In genomic region chr3:63905731-63906620, GRCh38 we compare ENCODE assay signal across 24 cellular contexts. TPM values are rescaled to one million over a fixed set of nuclear protein-coding genes. Genes with fewer than 3 reads are reported as not detected.
"Had no signal": no experiment of that assay in that cellular context is flagged by ENCODE, and none has a peak within 500 bp of the region (broad histone marks: within the 10 kb centered on the region; RNA-seq: fewer than 3 reads in every experiment).

No MANE protein-coding gene starts in this region.

- H3K4me3 ChIP-seq: ascending aorta, esophagus muscularis mucosa, heart right ventricle, spleen, upper lobe of right lung had no signal

- DNase-seq: activated CD4-positive, alpha-beta T cell treated with anti-CD3 and anti-CD28 coated beads for 1 hour; activated CD4-positive, alpha-beta T cell treated with anti-CD3 and anti-CD28 coated beads, Interleukin-2, amount 50 U/mL, for 48 hours; activated gamma-delta T cell; effector CD4-positive, alpha-beta T cell; heart right ventricle; kidney glomerular epithelial cell; left ventricle myocardium superior; mesenchymal stem cell; natural killer cell; nucleus accumbens; posterior cingulate gyrus; spleen; stimulated activated naive CD4-positive, alpha-beta T cell; T-helper 2 cell; upper lobe of right lung; WERI-Rb-1 had no signal

- H3K9me3 ChIP-seq: ascending aorta, esophagus muscularis mucosa, heart right ventricle, spleen, upper lobe of right lung had no signal

- H3K27ac ChIP-seq: ascending aorta, esophagus muscularis mucosa, heart right ventricle, spleen, upper lobe of right lung, WERI-Rb-1 had no signal

- H3K27me3 ChIP-seq: ascending aorta, esophagus muscularis mucosa, heart right ventricle, spleen, upper lobe of right lung had no signal

- H3K36me3 ChIP-seq: ascending aorta, upper lobe of right lung had no signal

- ATAC-seq: heart right ventricle, left ventricle myocardium superior, natural killer cell, upper lobe of right lung had no signal

- H3K4me3 Mint-ChIP-seq: activated naive CD4-positive, alpha-beta T cell treated with anti-CD3 and anti-CD28 coated beads, Interleukin-2, amount 50 U/mL, for 24 hours; natural killer cell had no signal

- H3K9me3 Mint-ChIP-seq: activated naive CD4-positive, alpha-beta T cell treated with anti-CD3 and anti-CD28 coated beads, Interleukin-2, amount 50 U/mL, for 24 hours; natural killer cell had no signal

- H3K36me3 Mint-ChIP-seq: natural killer cell had no signal

- H3K27me3 Mint-ChIP-seq: activated naive CD4-positive, alpha-beta T cell treated with anti-CD3 and anti-CD28 coated beads, Interleukin-2, amount 50 U/mL, for 24 hours had no signal

- H3K27ac Mint-ChIP-seq: activated naive CD4-positive, alpha-beta T cell treated with anti-CD3 and anti-CD28 coated beads, Interleukin-2, amount 50 U/mL, for 24 hours had no signal

RNA-seq across cellular contexts. Expression of gene SCAANT1, which starts 6.2 kb away (rescaled TPM):
- total RNA-seq: ascending aorta, cerebellum, esophagus muscularis mucosa, heart right ventricle, left ventricle myocardium superior, mucosa of gallbladder, renal cortical epithelial cell, spleen, upper lobe of right lung had no signal
- polyA plus RNA-seq: adipose tissue, heart right ventricle, spleen, thymus had no signal
